1 cellular context compared by ENCODE assay signal in genomic region chr10:119251315-119251708, GRCh38.
TF ChIP-seq lines count a peak whose summit lies in the region.

No MANE protein-coding gene starts in this region.

TF ChIP-seq in GM23338, 12 proteins besides CTCF, POLR2A, EP300 and RAD21 (continued from another document):
- TF ChIP-seq REST (IDR thresholded peaks at IDR 0.05; ENCODE audit: unreplicated experiment) (no peak), NANOG (IDR thresholded peaks at IDR 0.05; ENCODE audit: borderline replicate concordance) (no peak), JUNB (IDR thresholded peaks at IDR 0.05; ENCODE audit: unreplicated experiment) (no peak), ZNF114 (CRISPR knock-in tag; IDR thresholded peaks at IDR 0.05) (no peak), CREB1 (CRISPR knock-in tag; IDR thresholded peaks at IDR 0.05; ENCODE audit: low read depth) (no peak), ZNF331 (CRISPR knock-in tag; IDR thresholded peaks at IDR 0.05; ENCODE audit: low read depth) (no peak)
